In genomic region chr11:9741260-9741659, GRCh38 we compare ENCODE assay signal across 19 cellular contexts.
DNase-seq lines count a peak whose midpoint lies in the region; ATAC-seq and TF ChIP-seq lines count a peak whose summit lies in the region.
"Had no signal": no experiment of that assay in that cellular context is flagged by ENCODE, and none has a peak within 500 bp of the region (broad histone marks: within the 10 kb centered on the region; RNA-seq: fewer than 3 reads in every experiment).

No MANE protein-coding gene starts in this region.

- H3K27ac Mint-ChIP-seq in endothelial cell (ENCODE audit: unreplicated experiment) (no peak overlapping the region), memory B cell (peak overlapping the region; percentile 95), type B pancreatic cell (peak overlapping the region; percentile 90)
- H3K27ac Mint-ChIP-seq: CD4-positive, alpha-beta T cell had no signal

- ATAC-seq in memory B cell (ENCODE audit: low read depth) (peak; percentile 25), right lobe of liver (no peak)
- ATAC-seq: PC-3 had no signal

- H3K4me3 ChIP-seq in OCI-LY1 (ENCODE audit: low read depth, low read length, poor library complexity, severe bottlenecking) = no peak overlapping the region
- H3K4me3 ChIP-seq in dorsolateral prefrontal cortex = no peak overlapping the region
- no peak overlapping the region for H3K4me3 ChIP-seq in right lobe of liver
- H3K4me3 ChIP-seq: GM23248, SJCRH30 had no signal

- peaks cover 7% of the 10 kb centered on the region; the same call in 1 of the 2 replicates for H3F3A ChIP-seq in OCI-LY1 (ENCODE audit: insufficient read depth, low read length)

- H3K4me1 ChIP-seq in OCI-LY1 (ENCODE audit: insufficient read depth, low read length, severe bottlenecking) (peaks cover 73% of the 10 kb centered on the region), right lobe of liver (peaks cover 0 to 4% (median 0%) of the 10 kb centered on the region in 4 donors)
- H3K4me1 ChIP-seq: SJCRH30 had no signal

- H3K9me2 ChIP-seq in OCI-LY1 (ENCODE audit: low read depth, low read length) = no peaks in the 10 kb centered on the region

- WGBS in right lobe of liver (ENCODE audit: insufficient coverage, low coverage, low lambda C conversion rate, missing lambda C conversion rate) = 88% methylated on average over 6 of the region's 6 CpGs

- intact Hi-C loops in dorsolateral prefrontal cortex (cut with DNase I) = loop anchor here in 1 of 2 donors (10.0 kb wide), 3 partner anchors 46 to 206 kb away; partner anchors contain the start of gene SWAP70
- intact Hi-C loops in right lobe of liver (cut with DNase I) = loop anchor here in 1 of 2 donors (10.0 kb wide), 1 partner anchor 206 kb away; no protein-coding TSS in a partner anchor

- no peak for TF ChIP-seq POLR2A in right lobe of liver (IDR thresholded peaks at IDR 0.05)

- peak overlapping the region; percentile 88 for H3K27ac ChIP-seq in OCI-LY1 (ENCODE audit: low read depth, low read length, poor library complexity, severe bottlenecking)
- peak overlapping the region in 12 of 59 donors; percentile 4 to 77 (median 46) for H3K27ac ChIP-seq in dorsolateral prefrontal cortex
- no peak overlapping the region for H3K27ac ChIP-seq in right lobe of liver
- H3K27ac ChIP-seq: GM23248, RWPE1, SJCRH30 had no signal

- H3K36me3 ChIP-seq in OCI-LY1 (ENCODE audit: insufficient read depth, low read length) (peaks cover 89% of the 10 kb centered on the region), right lobe of liver (no peaks in the 10 kb centered on the region)

- no peaks in the 10 kb centered on the region for H3K79me2 ChIP-seq in OCI-LY1 (ENCODE audit: insufficient read depth, low read length)

- H3K27me3 Mint-ChIP-seq in endothelial cell (ENCODE audit: unreplicated experiment) = no peaks in the 10 kb centered on the region
- no peaks in the 10 kb centered on the region for H3K27me3 Mint-ChIP-seq in memory B cell
- no peaks in the 10 kb centered on the region for H3K27me3 Mint-ChIP-seq in type B pancreatic cell
- H3K27me3 Mint-ChIP-seq: CD4-positive, alpha-beta T cell had no signal

- H3K9me3 ChIP-seq in OCI-LY1 (ENCODE audit: low read length) (no peaks in the 10 kb centered on the region), right lobe of liver (no peaks in the 10 kb centered on the region)
- H3K9me3 ChIP-seq: SJCRH30 had no signal

- H3K4me3 Mint-ChIP-seq in endothelial cell (ENCODE audit: unreplicated experiment) (peak overlapping the region; percentile 48), memory B cell (no peak overlapping the region), type B pancreatic cell (peak overlapping the region; percentile 5)
- H3K4me3 Mint-ChIP-seq: CD4-positive, alpha-beta T cell had no signal

- no peak for TF ChIP-seq CTCF in OCI-LY1 (IDR thresholded peaks at IDR 0.05; ENCODE audit: low read length)
- no peak for TF ChIP-seq CTCF in endothelial cell (IDR thresholded peaks at IDR 0.05; ENCODE audit: unreplicated experiment)
- TF ChIP-seq CTCF in type B pancreatic cell (conservative IDR thresholded peaks at IDR 0.05) = no peak
- no peak for TF ChIP-seq CTCF in dorsolateral prefrontal cortex (IDR thresholded peaks at IDR 0.05 in 54 of 56, conservative IDR thresholded peaks at IDR 0.05 in 2 of 56; ENCODE audit: low read depth in 1 of 56, partially characterized antibody in 56 of 56)
- no peak for TF ChIP-seq CTCF in right lobe of liver (IDR thresholded peaks at IDR 0.05)

- H4K20me1 ChIP-seq in OCI-LY1 (ENCODE audit: insufficient read depth, low read length) = no peaks in the 10 kb centered on the region

- H3K9ac ChIP-seq in OCI-LY1 (ENCODE audit: low read length) = no peak overlapping the region
- H3K9ac ChIP-seq: GM23248 had no signal

- no peak overlapping the region for H3K4me2 ChIP-seq in OCI-LY1 (ENCODE audit: low read length)

- no peaks in the 10 kb centered on the region for H3K27me3 ChIP-seq in OCI-LY1 (ENCODE audit: insufficient read depth, low read length)
- H3K27me3 ChIP-seq in dorsolateral prefrontal cortex = no peaks in the 10 kb centered on the region
- H3K27me3 ChIP-seq in right lobe of liver = no peaks in the 10 kb centered on the region
- H3K27me3 ChIP-seq: SJCRH30 had no signal

- H3K4me1 Mint-ChIP-seq in endothelial cell (ENCODE audit: unreplicated experiment) = peaks cover 4% of the 10 kb centered on the region
- H3K4me1 Mint-ChIP-seq in memory B cell = peaks cover 49% of the 10 kb centered on the region
- no peaks in the 10 kb centered on the region for H3K4me1 Mint-ChIP-seq in type B pancreatic cell (ENCODE audit: unreplicated experiment)

- H3K9me3 Mint-ChIP-seq in endothelial cell (ENCODE audit: unreplicated experiment) = no peaks in the 10 kb centered on the region
- H3K9me3 Mint-ChIP-seq in memory B cell = no peaks in the 10 kb centered on the region
- no peaks in the 10 kb centered on the region for H3K9me3 Mint-ChIP-seq in type B pancreatic cell

- no peak overlapping the region for H2AFZ ChIP-seq in OCI-LY1 (ENCODE audit: low read length)
- H2AFZ ChIP-seq: GM23248 had no signal

- peaks cover 39% of the 10 kb centered on the region for H3K36me3 Mint-ChIP-seq in endothelial cell (ENCODE audit: low read depth, unreplicated experiment)
- peaks cover 32% of the 10 kb centered on the region for H3K36me3 Mint-ChIP-seq in memory B cell
- peaks cover 34% of the 10 kb centered on the region for H3K36me3 Mint-ChIP-seq in type B pancreatic cell

- no peak for DNase-seq in endothelial cell (ENCODE audit: low spot score)
- no peak for DNase-seq in memory B cell (ENCODE audit: low spot score in 2 of 2)
- DNase-seq in type B pancreatic cell (ENCODE audit: extremely low spot score, unreplicated experiment) = no peak
- DNase-seq in NCI-H1417 (lab: John Stamatoyannopoulos, UW) = no peak
- DNase-seq in dorsolateral prefrontal cortex = no peak
- DNase-seq in stimulated activated CD4-positive, alpha-beta T cell treated with anti-CD3 and anti-CD28 coated beads, Interleukin-4, amount 100 ng/mL, for 4 hours = no peak
- no peak for DNase-seq in right lobe of liver
- DNase-seq: Calu3; CD4-positive, alpha-beta T cell; GM23248; HCEC 1CT; IMR-90; NCI-H1417 treated with DMSO at 0.1 percent for 48 hours; NCI-H1930; NCI-H526 treated with DMSO at 0.1 percent for 48 hours; PC-3; SJCRH30 had no signal
